34 cellular contexts compared by ENCODE assay signal in the genomic region with DNA sequence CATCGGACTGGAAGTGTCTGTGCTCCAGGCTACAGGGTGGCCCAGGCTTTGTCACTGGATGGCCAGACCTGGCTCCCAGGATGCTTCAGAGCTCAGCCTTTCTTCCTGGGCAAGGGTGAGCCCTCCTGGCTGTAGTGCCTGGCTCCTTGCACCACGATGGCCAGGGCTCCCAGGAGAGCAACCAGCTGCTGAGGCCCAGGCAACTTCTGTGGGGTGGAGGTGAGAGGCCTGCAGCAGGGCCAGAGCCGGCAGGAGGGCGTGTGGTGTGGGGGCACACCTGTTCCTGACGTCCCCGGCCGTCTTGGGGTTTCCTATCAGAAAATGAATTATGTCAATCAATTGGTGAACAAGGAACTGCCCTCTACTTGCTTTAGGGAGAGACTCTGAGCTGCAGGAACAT.
"Had no signal": no experiment of that assay in that cellular context is flagged by ENCODE, and none has a peak within 500 bp of the region (broad histone marks: within the 10 kb centered on the region; RNA-seq: fewer than 3 reads in every experiment).

No MANE protein-coding gene starts in this region.

- ATAC-seq: activated CD4-positive, alpha-beta T cell treated with anti-CD3 and anti-CD28 coated beads for 36 hours; activated CD4-positive, CD25-positive, alpha-beta regulatory T cell treated with anti-CD3 and anti-CD28 coated beads, Interleukin-2, amount 50 U/mL, for 24 hours; activated CD8-positive, alpha-beta T cell treated with anti-CD3 and anti-CD28 coated beads for 36 hours; activated naive CD4-positive, alpha-beta T cell treated with anti-CD3 and anti-CD28 coated beads, Interleukin-2, amount 50 U/mL, for 72 hours; activated T-cell treated with anti-CD3 and anti-CD28 coated beads, Interleukin-2, amount 50 U/mL, for 4 hours; activated T-cell treated with anti-CD3 and anti-CD28 coated beads, Interleukin-2, amount 50 U/mL, for 72 hours; activated T-helper 17 cell treated with anti-CD3 and anti-CD28 coated beads, Interleukin-2, amount 50 U/mL, for 72 hours; body of pancreas; WTC11 had no signal

- H3K27ac ChIP-seq: adrenal gland, body of pancreas, brain microvascular endothelial cell, breast epithelium, WERI-Rb-1 had no signal

- H3K4me1 ChIP-seq: adrenal gland, body of pancreas, breast epithelium had no signal

- H3K36me3 ChIP-seq: adrenal gland, brain microvascular endothelial cell, breast epithelium, WERI-Rb-1 had no signal

- DNase-seq: activated CD4-positive, alpha-beta memory T cell treated with anti-CD3 and anti-CD28 coated beads for 36 hours; activated CD4-positive, alpha-beta T cell treated with anti-CD3 and anti-CD28 coated beads for 1 hour; activated CD4-positive, alpha-beta T cell treated with anti-CD3 and anti-CD28 coated beads for 36 hours; activated CD4-positive, alpha-beta T cell treated with anti-CD3 and anti-CD28 coated beads, Interleukin-2, amount 10 ng/mL, durations not matched to agents 24 days and 14 days; activated CD4-positive, alpha-beta T cell treated with anti-CD3 and anti-CD28 coated beads, Interleukin-2, amount 50 U/mL, for 1 hour; activated CD4-positive, alpha-beta T cell treated with anti-CD3 and anti-CD28 coated beads, Interleukin-2, amount 50 U/mL, for 4 hours; activated CD4-positive, CD25-positive, alpha-beta regulatory T cell; activated CD8-positive, alpha-beta memory T cell treated with anti-CD3 and anti-CD28 coated beads, Interleukin-2, amount 50 U/mL, for 4 hours; activated CD8-positive, alpha-beta T cell treated with anti-CD3 and anti-CD28 coated beads for 36 hours; activated effector memory CD4-positive, alpha-beta T cell treated with anti-CD3 and anti-CD28 coated beads, Interleukin-2, amount 50 U/mL, for 16 hours; activated gamma-delta T cell treated with Interleukin-2 at 50 U/mL for 16 hours; activated naive CD4-positive, alpha-beta T cell; activated naive CD4-positive, alpha-beta T cell treated with anti-CD3 and anti-CD28 coated beads for 36 hours; activated naive CD4-positive, alpha-beta T cell treated with anti-CD3 and anti-CD28 coated beads, Interleukin-2, amount 50 U/mL, for 16 hours; activated naive CD8-positive, alpha-beta T cell treated with anti-CD3 and anti-CD28 coated beads for 36 hours; activated T-cell treated with anti-CD3 and anti-CD28 coated beads for 4 hours; activated T-cell treated with anti-CD3 and anti-CD28 coated beads, Interleukin-2, amount 50 U/mL, for 1 hour; activated T-cell treated with anti-CD3 and anti-CD28 coated beads, Interleukin-2, amount 50 U/mL, for 4 hours; activated T-cell treated with anti-CD3 and anti-CD28 coated beads, Interleukin-2, amount 50 U/mL, for 72 hours; adrenal gland; amniotic stem cell; body of pancreas; brain microvascular endothelial cell; central memory CD4-positive, alpha-beta T cell; SW 1271; T-helper 1 cell; T-helper 2 cell; T-helper 9 cell; WERI-Rb-1 had no signal

- H3K9me3 ChIP-seq: adrenal gland, body of pancreas, breast epithelium had no signal

- H3K4me3 ChIP-seq: adrenal gland, body of pancreas, breast epithelium had no signal

- H3K27me3 ChIP-seq: adrenal gland, body of pancreas, brain microvascular endothelial cell had no signal
